ENCODE assay signal across 9 cellular contexts in the genomic region with DNA sequence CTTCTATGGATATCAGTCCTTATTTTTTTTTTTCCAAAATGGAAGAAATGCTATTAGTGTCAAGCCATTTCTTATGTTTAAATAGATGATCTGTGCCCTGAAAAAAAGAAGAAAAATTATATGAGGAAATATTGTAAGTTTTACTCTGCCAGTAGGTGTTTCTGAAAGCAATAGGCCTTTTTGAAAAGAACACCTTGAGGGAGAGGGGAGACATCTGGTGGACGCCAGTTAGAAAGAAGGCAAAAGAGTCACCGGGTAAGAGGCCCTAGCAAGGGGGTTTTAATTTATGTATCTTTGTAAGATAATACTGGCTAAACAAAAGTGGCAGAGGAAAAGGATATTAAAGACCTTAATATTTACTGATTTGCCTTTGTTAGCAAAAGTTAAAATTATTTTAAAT. TPM values are rescaled to one million over a fixed set of nuclear protein-coding genes. Genes with fewer than 3 reads are reported as not detected.
DNase-seq lines count a peak whose midpoint lies in the region; ATAC-seq lines count a peak whose summit lies in the region.
"Had no signal": no experiment of that assay in that cellular context is flagged by ENCODE, and none has a peak within 500 bp of the region (broad histone marks: within the 10 kb centered on the region; RNA-seq: fewer than 3 reads in every experiment).

No MANE protein-coding gene starts in this region.

- in situ Hi-C loops in KBM-7 (cut with MboI; ENCODE audit: low pct_unique_long_range_greater_than_20kb, low sequenced_read_pairs) = no loop called here

- ATAC-seq in activated T-cell treated with anti-CD3 and anti-CD28 coated beads, Interleukin-2, amount 50 U/mL, for 4 hours = no peak
- ATAC-seq in HG03469 (IDR thresholded peaks at IDR 0.05; ENCODE audit: unreplicated experiment) = no peak

- no peaks in the 10 kb centered on the region for H3K9me3 Mint-ChIP-seq in activated T-cell treated with anti-CD3 and anti-CD28 coated beads, Interleukin-2, amount 50 U/mL, for 4 hours
- H3K9me3 Mint-ChIP-seq: activated naive CD4-positive, alpha-beta T cell treated with anti-CD3 and anti-CD28 coated beads, Interleukin-2, amount 50 U/mL, for 24 hours had no signal

- DNase-seq in EH (ENCODE audit: low read depth) (peak; percentile 9), KBM-7 (peak; percentile 64), adipocyte (ENCODE audit: low read depth) (peak; percentile 10), lung microvascular endothelial cell (ENCODE audit: low read depth in 2 of 2) (peak; percentile 10 to 20), NOMO-1 treated with DMSO at 0.1 percent for 48 hours (lab: John Stamatoyannopoulos, UW; ENCODE audit: unreplicated experiment) (no peak), NCI-H2196 treated with DMSO at 0.1 percent for 48 hours (lab: John Stamatoyannopoulos, UW; ENCODE audit: unreplicated experiment) (no peak)
- no peak for DNase-seq in activated T-cell treated with anti-CD3 and anti-CD28 coated beads, Interleukin-2, amount 50 U/mL, for 4 hours

- no peak overlapping the region for H3K9ac ChIP-seq in adipocyte (ENCODE audit: low read length)

- no peaks in the 10 kb centered on the region for H3K4me1 Mint-ChIP-seq in activated T-cell treated with anti-CD3 and anti-CD28 coated beads, Interleukin-2, amount 50 U/mL, for 4 hours (ENCODE audit: low read depth)
- H3K4me1 Mint-ChIP-seq: activated naive CD4-positive, alpha-beta T cell treated with anti-CD3 and anti-CD28 coated beads, Interleukin-2, amount 50 U/mL, for 24 hours had no signal

- H3K27me3 ChIP-seq in adipocyte (replicated peaks; ENCODE audit: control insufficient read depth, insufficient read depth, low read length) = peaks cover 7% of the 10 kb centered on the region

- no peaks in the 10 kb centered on the region for H3K4me1 ChIP-seq in adipocyte (ENCODE audit: control insufficient read depth, insufficient read depth, low read length)

- H3K36me3 ChIP-seq in adipocyte (ENCODE audit: control insufficient read depth, insufficient read depth, low read length, severe bottlenecking) = no peaks in the 10 kb centered on the region

- H3K9me3 ChIP-seq in adipocyte (ENCODE audit: control insufficient read depth, low read length) = no peaks in the 10 kb centered on the region

- peaks cover 15% of the 10 kb centered on the region for H3K27me3 Mint-ChIP-seq in activated T-cell treated with anti-CD3 and anti-CD28 coated beads, Interleukin-2, amount 50 U/mL, for 4 hours (ENCODE audit: low read depth)

- no peak overlapping the region for H3K4me3 Mint-ChIP-seq in activated T-cell treated with anti-CD3 and anti-CD28 coated beads, Interleukin-2, amount 50 U/mL, for 4 hours
- H3K4me3 Mint-ChIP-seq: activated naive CD4-positive, alpha-beta T cell treated with anti-CD3 and anti-CD28 coated beads, Interleukin-2, amount 50 U/mL, for 24 hours had no signal

- no peaks in the 10 kb centered on the region for H3K36me3 Mint-ChIP-seq in activated T-cell treated with anti-CD3 and anti-CD28 coated beads, Interleukin-2, amount 50 U/mL, for 4 hours (ENCODE audit: insufficient read depth)
- H3K36me3 Mint-ChIP-seq: activated naive CD4-positive, alpha-beta T cell treated with anti-CD3 and anti-CD28 coated beads, Interleukin-2, amount 50 U/mL, for 24 hours had no signal

- no peak overlapping the region for H3K4me3 ChIP-seq in adipocyte (ENCODE audit: low read length)

RNA-seq across cellular contexts. Expression of a gene that starts 56.1 kb away (rescaled TPM):
- not detected in 2 replicates for total RNA-seq in lung microvascular endothelial cell
- not detected for total RNA-seq in activated T-cell treated with anti-CD3 and anti-CD28 coated beads, Interleukin-2, amount 50 U/mL, for 4 hours

Comparison
In these comparisons a context has a peak if more than half of its experiments do, and no peak if none do; other contexts are left out.
1. DNase-seq: peak in EH (single experiment), KBM-7 (single experiment), adipocyte (single experiment) and lung microvascular endothelial cell (2 of 2); none in NOMO-1 treated with DMSO at 0.1 percent for 48 hours (single experiment), activated T-cell treated with anti-CD3 and anti-CD28 coated beads, Interleukin-2, amount 50 U/mL, for 4 hours (single experiment) and NCI-H2196 treated with DMSO at 0.1 percent for 48 hours (single experiment).